6 cellular contexts compared by ENCODE assay signal in genomic region chr12:96829354-96829753, GRCh38.
"Had no signal": no experiment of that assay in that cellular context is flagged by ENCODE, and none has a peak within 500 bp of the region (broad histone marks: within the 10 kb centered on the region; RNA-seq: fewer than 3 reads in every experiment).

No MANE protein-coding gene starts in this region.

- H3K4me3 Mint-ChIP-seq: IgD-negative memory B cell had no signal

- H3K36me3 Mint-ChIP-seq: IgD-negative memory B cell had no signal

- DNase-seq: IMR-90, KBM-7, KG1 had no signal

- H3K4me3 ChIP-seq: K562 had no signal

- H3K27ac ChIP-seq: HL-60 had no signal

- H3K27me3 Mint-ChIP-seq: IgD-negative memory B cell had no signal

- H3K27ac Mint-ChIP-seq: IgD-negative memory B cell had no signal

- H3K4me1 Mint-ChIP-seq: IgD-negative memory B cell had no signal
